ENCODE assay signal across 1 cellular context in the genomic region with DNA sequence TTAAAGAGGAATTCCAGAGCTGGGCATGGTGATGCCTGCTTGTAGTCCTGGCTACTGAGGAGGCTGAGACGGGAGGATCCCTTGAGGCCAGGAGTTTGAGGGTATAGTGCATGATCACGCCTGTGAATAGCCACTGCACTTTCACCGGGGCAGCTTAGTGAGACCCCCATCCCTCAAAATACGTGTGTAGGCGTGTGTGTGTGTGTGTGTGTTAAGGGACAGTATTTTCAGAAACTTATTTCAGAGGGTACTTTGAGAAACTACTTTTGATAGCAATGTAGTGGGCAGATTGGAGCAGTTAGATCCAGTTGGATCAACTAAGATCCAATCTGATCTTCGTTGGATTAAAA.
TF ChIP-seq lines count a peak whose summit lies in the region.

No MANE protein-coding gene starts in this region.

TF ChIP-seq in K562, 482 proteins besides CTCF, POLR2A, EP300 and RAD21 (continued from another document):
- TF ChIP-seq MTF1 (CRISPR knock-in tag; IDR thresholded peaks at IDR 0.05; ENCODE audit: borderline replicate concordance), result no peak
- no peak for TF ChIP-seq ZNF140 (CRISPR knock-in tag; IDR thresholded peaks at IDR 0.05)
- TF ChIP-seq BCOR (IDR thresholded peaks at IDR 0.05), result 0 out of 2 replicates have a peak, but pooled peaks have one; percentile 32
- TF ChIP-seq HMGN3 (IDR thresholded peaks at IDR 0.05; ENCODE audit: borderline replicate concordance, extremely low read depth, insufficient read length, low read depth, low read length), result no peak
- no peak for TF ChIP-seq CEBPB (tag; IDR thresholded peaks at IDR 0.05)
